28 cellular contexts compared by ENCODE assay signal in genomic region chr11:117961896-117962295, GRCh38. TPM values are rescaled to one million over a fixed set of nuclear protein-coding genes. Genes with fewer than 3 reads are reported as not detected.
DNase-seq lines count a peak whose midpoint lies in the region; ATAC-seq, FAIRE-seq and TF ChIP-seq lines count a peak whose summit lies in the region.
"Had no signal": no experiment of that assay in that cellular context is flagged by ENCODE, and none has a peak within 500 bp of the region (broad histone marks: within the 10 kb centered on the region; RNA-seq: fewer than 3 reads in every experiment).

No MANE protein-coding gene starts in this region.

- peaks cover 13 to 17% of the 10 kb centered on the region in 2 donors for H3K36me3 Mint-ChIP-seq in activated T-cell treated with anti-CD3 and anti-CD28 coated beads, Interleukin-2, amount 50 U/mL, for 72 hours (ENCODE audit: insufficient read depth in 2 of 2)
- H3K36me3 Mint-ChIP-seq in activated T-cell treated with anti-CD3 and anti-CD28 coated beads, Interleukin-2, amount 50 U/mL, for 4 hours (ENCODE audit: insufficient read depth), result peaks cover 13% of the 10 kb centered on the region
- no peaks in the 10 kb centered on the region for H3K36me3 Mint-ChIP-seq in GM23338 (ENCODE audit: low read depth)

- no peak overlapping the region for H3K14ac ChIP-seq in H1 (ENCODE audit: insufficient read length)

- H3K4me1 Mint-ChIP-seq in activated T-cell treated with anti-CD3 and anti-CD28 coated beads, Interleukin-2, amount 50 U/mL, for 72 hours (ENCODE audit: low read depth), result peaks cover 36% of the 10 kb centered on the region
- H3K4me1 Mint-ChIP-seq in activated T-cell treated with anti-CD3 and anti-CD28 coated beads, Interleukin-2, amount 50 U/mL, for 4 hours (ENCODE audit: low read depth), result peaks cover 28% of the 10 kb centered on the region
- H3K4me1 Mint-ChIP-seq in GM23338, result peaks cover 2% of the 10 kb centered on the region; the same call in 1 of the 3 replicates

- no peak overlapping the region for H3K4me2 ChIP-seq in GM23338
- H3K4me2 ChIP-seq in H1 (ENCODE audit: insufficient read depth in 1 of 2, low read depth in 2 of 2, low read length in 2 of 2), result no peak overlapping the region

- H4K8ac ChIP-seq in H1 (ENCODE audit: extremely low read depth, insufficient read depth, low read length), result no peak overlapping the region

- ATAC-seq in activated T-cell treated with anti-CD3 and anti-CD28 coated beads, Interleukin-2, amount 50 U/mL, for 72 hours (replicated peaks in 1 of 2), result no peak
- no peak for ATAC-seq in activated T-cell treated with anti-CD3 and anti-CD28 coated beads, Interleukin-2, amount 50 U/mL, for 4 hours
- ATAC-seq in GM23338 (no peak), HG03378 (IDR thresholded peaks at IDR 0.05; ENCODE audit: unreplicated experiment) (no peak)
- ATAC-seq: HCT116 had no signal

- no peak overlapping the region for H2BK5ac ChIP-seq in H1 (ENCODE audit: low read depth, low read length)

- WGBS in H1 (ENCODE audit: extremely low coverage in 1 of 2, insufficient coverage in 1 of 2, insufficient read length in 1 of 2, insufficient replicate concordance in 2 of 2, low coverage in 1 of 2, low lambda C conversion rate in 2 of 2, missing lambda C conversion rate in 1 of 2), 2 experiments, result 85% methylated on average over 10 of the region's 10 CpGs; no CpG with 5 or more reads in 1 of the 2 experiments

- H3K9me3 ChIP-seq in H1 (ENCODE audit: insufficient read depth in 2 of 2, low read depth in 1 of 2, low read length in 1 of 2), result no peaks in the 10 kb centered on the region
- H3K9me3 ChIP-seq: SJSA1 had no signal

- TF ChIP-seq POLR2A in H1 (IDR thresholded peaks at IDR 0.05; ENCODE audit: control extremely low read depth in 1 of 2, low read depth in 2 of 2, low read length in 2 of 2), result no peak

- H3K18ac ChIP-seq in H1 (ENCODE audit: extremely low read depth, low read length), result no peak overlapping the region

- no peak overlapping the region for H2AK5ac ChIP-seq in H1 (ENCODE audit: low read depth, low read length)

- H4K20me1 ChIP-seq in GM23338 (replicated peaks; ENCODE audit: insufficient read depth) (no peaks in the 10 kb centered on the region), H1 (replicated peaks in 1 of 2; ENCODE audit: control insufficient read depth in 1 of 2, insufficient read depth in 2 of 2, low read length in 2 of 2) (no peaks in the 10 kb centered on the region)
- H4K20me1 ChIP-seq: BLaER1 treated with 17β-estradiol and CSF1 and Interleukin-3, amounts not matched to agents 10 nM and 100 nM had no signal

- no peak overlapping the region for H3K9ac ChIP-seq in H1 (replicated peaks in 1 of 4; ENCODE audit: extremely low read depth in 1 of 4, low read depth in 3 of 4, low read length in 3 of 4)
- H3K9ac ChIP-seq: BLaER1 treated with 17β-estradiol and CSF1 and Interleukin-3, amounts not matched to agents 10 nM and 100 nM had no signal

- H3K27me3 ChIP-seq in GM23338 (ENCODE audit: insufficient read depth) (no peaks in the 10 kb centered on the region), H1 (replicated peaks in 1 of 4; ENCODE audit: control insufficient read depth in 3 of 4, extremely low read depth in 1 of 4, insufficient read depth in 3 of 4, low read length in 3 of 4) (no peaks in the 10 kb centered on the region)
- H3K27me3 ChIP-seq: BLaER1 treated with 17β-estradiol and CSF1 and Interleukin-3, amounts not matched to agents 10 nM and 100 nM; SJSA1 had no signal

- H3K79me2 ChIP-seq in GM23338 (replicated peaks; ENCODE audit: insufficient read depth) (no peaks in the 10 kb centered on the region), H1 (ENCODE audit: control insufficient read depth in 1 of 2, insufficient read depth in 2 of 2, low read length in 2 of 2) (no peaks in the 10 kb centered on the region)

- peaks cover 8 to 10% of the 10 kb centered on the region in 2 donors for H3K9me3 Mint-ChIP-seq in activated T-cell treated with anti-CD3 and anti-CD28 coated beads, Interleukin-2, amount 50 U/mL, for 72 hours
- peaks cover 11% of the 10 kb centered on the region for H3K9me3 Mint-ChIP-seq in activated T-cell treated with anti-CD3 and anti-CD28 coated beads, Interleukin-2, amount 50 U/mL, for 4 hours
- no peaks in the 10 kb centered on the region for H3K9me3 Mint-ChIP-seq in GM23338

- no peak for TF ChIP-seq EP300 in H1 (IDR thresholded peaks at IDR 0.05; ENCODE audit: borderline replicate concordance in 1 of 2, low read depth in 2 of 2, low read length in 2 of 2)

- no peak overlapping the region for H4K91ac ChIP-seq in H1 (replicated peaks; ENCODE audit: insufficient read length, low read length)

- no peaks in the 10 kb centered on the region for H3K79me1 ChIP-seq in H1 (ENCODE audit: low read depth, low read length)

- H3K27ac ChIP-seq in GM23338 (ENCODE audit: low read depth), result no peak overlapping the region
- no peak overlapping the region for H3K27ac ChIP-seq in H1 (ENCODE audit: low read depth, low read length)
- H3K27ac ChIP-seq: SJSA1 had no signal

- no peak for DNase-seq in activated T-cell treated with anti-CD3 and anti-CD28 coated beads, Interleukin-2, amount 50 U/mL, for 72 hours
- no peak for DNase-seq in activated T-cell treated with anti-CD3 and anti-CD28 coated beads, Interleukin-2, amount 50 U/mL, for 4 hours
- DNase-seq in GM23338 (ENCODE audit: low spot score) (peak; percentile 29), H1 (ENCODE audit: low read depth in 1 of 2, low spot score in 2 of 2) (no peak), mucosa of gallbladder (ENCODE audit: low spot score) (peak; percentile 5), AML-193 (lab: John Stamatoyannopoulos, UW) (no peak), cerebellum (ENCODE audit: low spot score) (no peak)
- DNase-seq: CD4-positive, alpha-beta T cell; COR-L47; GOT3; Karpas-422; NCI-H1092; NCI-H1417 treated with DMSO at 0.1 percent for 48 hours; NCI-H1694 treated with DMSO at 0.1 percent for 48 hours; NCI-H2081; NCI-H2227 treated with DMSO at 0.1 percent for 48 hours; NCI-H526 treated with DMSO at 0.1 percent for 48 hours; Right ventricle myocardium superior; RPMI8226 had no signal

- H3K4me3 ChIP-seq in GM23338 (no peak overlapping the region), H1 (ENCODE audit: extremely low read depth in 1 of 4, insufficient read depth in 2 of 4, low read depth in 3 of 4, low read length in 4 of 4) (no peak overlapping the region)
- H3K4me3 ChIP-seq: BLaER1 treated with 17β-estradiol and CSF1 and Interleukin-3, amounts not matched to agents 10 nM and 100 nM; SJSA1 had no signal

- POLR2A ChIA-PET in H1 (lab: Charles Lee; ENCODE audit: partially characterized antibody), result interaction anchor here (0.8 to 1.0 kb wide), 2 partner anchors 15 to 27 kb away, joined by 3 read pairs; no protein-coding TSS in a partner anchor

- H2AFZ ChIP-seq in GM23338, result peak overlapping the region; percentile 66; the same call in 1 of the 2 replicates
- 0 out of 2 replicates have a peak overlapping the region, but pooled peaks have one; percentile 62 for H2AFZ ChIP-seq in H1 (ENCODE audit: low read length)

- TF ChIP-seq CTCF in GM23338 (conservative IDR thresholded peaks at IDR 0.05; ENCODE audit: low read depth in 2 of 2) (peak; percentile 10 to 22; a peak in 2 of 4 replicates), H1 (IDR thresholded peaks at IDR 0.05; ENCODE audit: control extremely low read depth in 1 of 3, insufficient read depth in 1 of 3, low read depth in 1 of 3, low read length in 3 of 3) (no peak)

- no peak overlapping the region for H3K23ac ChIP-seq in H1 (ENCODE audit: insufficient read length)

- no peak overlapping the region for H2BK20ac ChIP-seq in H1 (ENCODE audit: low read length)

- H3K56ac ChIP-seq in H1 (replicated peaks; ENCODE audit: insufficient read length, low read depth, low read length), result no peak overlapping the region

- no peak overlapping the region for H3K4me3 Mint-ChIP-seq in activated T-cell treated with anti-CD3 and anti-CD28 coated beads, Interleukin-2, amount 50 U/mL, for 72 hours
- H3K4me3 Mint-ChIP-seq in activated T-cell treated with anti-CD3 and anti-CD28 coated beads, Interleukin-2, amount 50 U/mL, for 4 hours, result no peak overlapping the region
- no peak overlapping the region for H3K4me3 Mint-ChIP-seq in GM23338
- H3K4me3 Mint-ChIP-seq: CD4-positive, alpha-beta T cell had no signal

- no peak overlapping the region for H2BK15ac ChIP-seq in H1 (ENCODE audit: low read length)

- no peak overlapping the region for H2BK120ac ChIP-seq in H1 (replicated peaks; ENCODE audit: low read depth, low read length)

- no peaks in the 10 kb centered on the region for H3K36me3 ChIP-seq in GM23338 (ENCODE audit: insufficient read depth)
- no peaks in the 10 kb centered on the region for H3K36me3 ChIP-seq in H1 (ENCODE audit: control insufficient read depth in 2 of 4, insufficient read depth in 4 of 4, low read length in 3 of 4)
- H3K36me3 ChIP-seq: BLaER1 treated with 17β-estradiol and CSF1 and Interleukin-3, amounts not matched to agents 10 nM and 100 nM; SJSA1 had no signal

- CTCF ChIA-PET in H1 (lab: Charles Lee; ENCODE audit: partially characterized antibody), result interaction anchor here (0.8 to 2.2 kb wide), 5 partner anchors 9 to 138 kb away, joined by 3 to 8 read pairs (median 3); no protein-coding TSS in a partner anchor

- H3K27me3 Mint-ChIP-seq in activated T-cell treated with anti-CD3 and anti-CD28 coated beads, Interleukin-2, amount 50 U/mL, for 72 hours (ENCODE audit: low read depth), result no peaks in the 10 kb centered on the region
- H3K27me3 Mint-ChIP-seq in activated T-cell treated with anti-CD3 and anti-CD28 coated beads, Interleukin-2, amount 50 U/mL, for 4 hours (ENCODE audit: low read depth), result no peaks in the 10 kb centered on the region
- H3K27me3 Mint-ChIP-seq in GM23338 (ENCODE audit: insufficient read depth, low read depth, poor library complexity), result no peaks in the 10 kb centered on the region
- H3K27me3 Mint-ChIP-seq: CD4-positive, alpha-beta T cell had no signal

- FAIRE-seq in H1 (lab: Jason Lieb, UNC), result no peak
- FAIRE-seq: A204.1, G401.6 had no signal

- H3K4me1 ChIP-seq in GM23338 (ENCODE audit: insufficient read depth), result no peaks in the 10 kb centered on the region
- H3K4me1 ChIP-seq in H1 (replicated peaks in 1 of 4; ENCODE audit: control insufficient read depth in 3 of 4, insufficient read depth in 4 of 4, low read length in 3 of 4), result no peaks in the 10 kb centered on the region
- H3K4me1 ChIP-seq: SJSA1 had no signal

- 0 out of 2 replicates have a peak, but pooled peaks cover 3% of the 10 kb centered on the region for H3K9me2 ChIP-seq in GM23338 (ENCODE audit: insufficient read depth)

- no peak for TF ChIP-seq RAD21 in H1 (IDR thresholded peaks at IDR 0.05 in 1 of 2, conservative IDR thresholded peaks at IDR 0.05 in 1 of 2; ENCODE audit: low read depth in 2 of 2, low read length in 2 of 2)

- no peak overlapping the region for H2BK12ac ChIP-seq in H1 (ENCODE audit: low read depth, low read length)

- H4K5ac ChIP-seq in H1 (ENCODE audit: insufficient read length, low read depth, low read length), result no peak overlapping the region

- H3K4ac ChIP-seq in H1 (replicated peaks; ENCODE audit: insufficient read length, low read depth, low read length), result no peak overlapping the region

- peak overlapping the region; percentile 60 for H3K27ac Mint-ChIP-seq in activated T-cell treated with anti-CD3 and anti-CD28 coated beads, Interleukin-2, amount 50 U/mL, for 72 hours
- no peak overlapping the region for H3K27ac Mint-ChIP-seq in GM23338
- H3K27ac Mint-ChIP-seq: CD4-positive, alpha-beta T cell had no signal

- H3F3A ChIP-seq in GM23338 (replicated peaks; ENCODE audit: low read depth), result no peaks in the 10 kb centered on the region

- no peaks in the 10 kb centered on the region for H3K23me2 ChIP-seq in H1 (ENCODE audit: low read depth, low read length)

RNA-seq across cellular contexts. Expression of gene IL10RA, which starts 24.3 kb away (rescaled TPM):
- total RNA-seq in activated T-cell treated with anti-CD3 and anti-CD28 coated beads, Interleukin-2, amount 50 U/mL, for 72 hours, result 100 to 1,000 TPM in 1 of 2 donors, 10 to 100 TPM in 1; 79.6 to 123 TPM
- total RNA-seq in activated T-cell treated with anti-CD3 and anti-CD28 coated beads, Interleukin-2, amount 50 U/mL, for 4 hours, result 10 to 100 TPM; 30.5 to 39.3 (median 36.6) TPM
- 0.10 and 0.23 TPM in 2 replicates for total RNA-seq in GM23338 (2014; rRNA removed; shearing (Covaris generic))
- polyA plus RNA-seq in GM23338 (2016; fragmentation: Nextera tagmentation; extraction: Ambion mirVana) (not detected in 2 replicates), H1 (2011; rRNA removed) (0.05 and 0.16 TPM in 2 replicates)
- total RNA-seq in H1 (2021; fragmentation: NEBNext Ultra II Directional; extraction: Animal tissue kit (Norgen Biotek cat#: 25700)), result 0.11 and 0.31 TPM in 2 replicates
- polyA plus RNA-seq in H1 (2011; cell fraction: cytosol; rRNA removed), result 0.06 TPM
- 0.66 TPM for polyA plus RNA-seq in H1 (2011; cell fraction: nucleus; rRNA removed)
- polyA plus RNA-seq in H1 (2012, experiment 1 of 2), result 0.05 TPM in 1 of 4 replicates, not detected in the others
- polyA plus RNA-seq in H1 (2012, experiment 2 of 2), result 0.09 TPM
- 0.14 TPM for polyA plus RNA-seq in H1 (2013, experiment 1 of 2)
- 0.15 TPM for polyA plus RNA-seq in H1 (2013, experiment 2 of 2)
- polyA minus RNA-seq in H1 (2011; rRNA and poly(A)+ RNA removed), result 0.09 TPM in 1 of 2 replicates, not detected in the other
- not detected for polyA minus RNA-seq in H1 (2011; cell fraction: cytosol; rRNA and poly(A)+ RNA removed)
- 0.40 TPM for polyA minus RNA-seq in H1 (2011; cell fraction: nucleus; rRNA and poly(A)+ RNA removed)
- total RNA-seq in mucosa of gallbladder (29.3 TPM), cerebellum (3.0 TPM)
- total RNA-seq: HT-29, SJSA1 had no signal
- polyA plus RNA-seq: AG04450 had no signal

RNA-seq across cellular contexts. Expression of gene TMPRSS13, which starts 32.7 kb away (rescaled TPM):
- 1 to 10 TPM; 3.0 to 3.2 TPM for total RNA-seq in activated T-cell treated with anti-CD3 and anti-CD28 coated beads, Interleukin-2, amount 50 U/mL, for 72 hours
- total RNA-seq in activated T-cell treated with anti-CD3 and anti-CD28 coated beads, Interleukin-2, amount 50 U/mL, for 4 hours, result under 1 TPM; 0.26 to 0.38 (median 0.38) TPM
- 0.08 and 0.31 TPM in 2 replicates for total RNA-seq in GM23338 (2014; rRNA removed; shearing (Covaris generic))
- polyA plus RNA-seq in GM23338 (2016; fragmentation: Nextera tagmentation; extraction: Ambion mirVana) (0.10 TPM in 1 of 2 replicates, not detected in the other), H1 (2011; rRNA removed) (0.79 and 1.0 TPM in 2 replicates)
- 0.29 and 0.61 TPM in 2 replicates for total RNA-seq in H1 (2021; fragmentation: NEBNext Ultra II Directional; extraction: Animal tissue kit (Norgen Biotek cat#: 25700))
- polyA plus RNA-seq in H1 (2011; cell fraction: cytosol; rRNA removed), result 0.88 TPM
- 1.5 TPM for polyA plus RNA-seq in H1 (2011; cell fraction: nucleus; rRNA removed)
- 0.26 to 0.66 TPM (median 0.36 TPM) in 4 replicates for polyA plus RNA-seq in H1 (2012, experiment 1 of 2)
- 0.52 TPM for polyA plus RNA-seq in H1 (2012, experiment 2 of 2)
- 0.32 TPM for polyA plus RNA-seq in H1 (2013, experiment 1 of 2)
- polyA plus RNA-seq in H1 (2013, experiment 2 of 2), result 0.40 TPM
- 0.54 and 0.98 TPM in 2 replicates for polyA minus RNA-seq in H1 (2011; rRNA and poly(A)+ RNA removed)
- polyA minus RNA-seq in H1 (2011; cell fraction: cytosol; rRNA and poly(A)+ RNA removed), result 0.73 TPM
- polyA minus RNA-seq in H1 (2011; cell fraction: nucleus; rRNA and poly(A)+ RNA removed), result 1.3 TPM
- total RNA-seq in mucosa of gallbladder (0.63 TPM), cerebellum (0.09 TPM)
- total RNA-seq: NCI-H460, Right ventricle myocardium superior, SJSA1 had no signal
- polyA plus RNA-seq: AG04450 had no signal

Comparison
In these comparisons a context has a peak if more than half of its experiments do, and no peak if none do; other contexts are left out.
1. DNase-seq: peak in GM23338 (single experiment) and mucosa of gallbladder (single experiment); none in activated T-cell treated with anti-CD3 and anti-CD28 coated beads, Interleukin-2, amount 50 U/mL, for 72 hours (0 of 2), activated T-cell treated with anti-CD3 and anti-CD28 coated beads, Interleukin-2, amount 50 U/mL, for 4 hours (single experiment), H1 (0 of 2), AML-193 (0 of 2) and cerebellum (single experiment).
2. CTCF ChIP-seq: peak in GM23338 (2 of 2); none in H1 (0 of 3).